In the genomic region with DNA sequence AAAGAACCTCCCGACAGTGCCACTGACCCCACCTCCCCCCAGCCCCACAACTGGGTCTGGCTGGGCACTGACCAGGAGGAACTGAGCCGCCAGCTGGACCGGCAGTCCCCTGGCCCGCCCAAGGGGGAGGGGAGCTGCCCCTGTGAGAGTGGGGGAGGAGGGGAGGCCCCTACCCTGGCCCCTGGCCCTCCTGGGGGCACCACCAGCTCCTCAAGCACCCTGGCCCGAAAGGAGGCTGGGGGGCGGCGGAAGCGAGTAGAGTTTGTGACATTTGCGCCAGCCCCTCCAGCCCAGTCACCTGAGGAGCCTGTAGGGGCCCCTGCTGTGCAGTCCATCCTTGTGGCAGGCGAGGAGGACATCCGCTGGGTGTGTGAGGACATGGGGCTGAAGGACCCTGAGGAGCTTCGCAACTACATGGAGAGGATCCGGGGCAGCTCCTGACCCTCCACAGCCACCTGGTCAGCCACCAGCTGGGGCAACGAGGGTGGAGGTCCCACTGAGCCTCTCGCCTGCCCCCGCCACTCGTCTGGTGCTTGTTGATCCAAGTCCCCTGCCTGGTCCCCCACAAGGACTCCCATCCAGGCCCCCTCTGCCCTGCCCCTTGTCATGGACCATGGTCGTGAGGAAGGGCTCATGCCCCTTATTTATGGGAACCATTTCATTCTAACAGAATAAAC, we compare ENCODE assay signal across 1 cellular context.
TF ChIP-seq lines count a peak whose summit lies in the region.

No MANE protein-coding gene starts in this region.

TF ChIP-seq in SK-N-SH, 30 proteins besides CTCF, POLR2A, EP300 and RAD21 (continued from another document):
- TF ChIP-seq TEAD4 (IDR thresholded peaks at IDR 0.05; ENCODE audit: borderline replicate concordance, insufficient read depth), result no peak
- TF ChIP-seq, protein P1, sequence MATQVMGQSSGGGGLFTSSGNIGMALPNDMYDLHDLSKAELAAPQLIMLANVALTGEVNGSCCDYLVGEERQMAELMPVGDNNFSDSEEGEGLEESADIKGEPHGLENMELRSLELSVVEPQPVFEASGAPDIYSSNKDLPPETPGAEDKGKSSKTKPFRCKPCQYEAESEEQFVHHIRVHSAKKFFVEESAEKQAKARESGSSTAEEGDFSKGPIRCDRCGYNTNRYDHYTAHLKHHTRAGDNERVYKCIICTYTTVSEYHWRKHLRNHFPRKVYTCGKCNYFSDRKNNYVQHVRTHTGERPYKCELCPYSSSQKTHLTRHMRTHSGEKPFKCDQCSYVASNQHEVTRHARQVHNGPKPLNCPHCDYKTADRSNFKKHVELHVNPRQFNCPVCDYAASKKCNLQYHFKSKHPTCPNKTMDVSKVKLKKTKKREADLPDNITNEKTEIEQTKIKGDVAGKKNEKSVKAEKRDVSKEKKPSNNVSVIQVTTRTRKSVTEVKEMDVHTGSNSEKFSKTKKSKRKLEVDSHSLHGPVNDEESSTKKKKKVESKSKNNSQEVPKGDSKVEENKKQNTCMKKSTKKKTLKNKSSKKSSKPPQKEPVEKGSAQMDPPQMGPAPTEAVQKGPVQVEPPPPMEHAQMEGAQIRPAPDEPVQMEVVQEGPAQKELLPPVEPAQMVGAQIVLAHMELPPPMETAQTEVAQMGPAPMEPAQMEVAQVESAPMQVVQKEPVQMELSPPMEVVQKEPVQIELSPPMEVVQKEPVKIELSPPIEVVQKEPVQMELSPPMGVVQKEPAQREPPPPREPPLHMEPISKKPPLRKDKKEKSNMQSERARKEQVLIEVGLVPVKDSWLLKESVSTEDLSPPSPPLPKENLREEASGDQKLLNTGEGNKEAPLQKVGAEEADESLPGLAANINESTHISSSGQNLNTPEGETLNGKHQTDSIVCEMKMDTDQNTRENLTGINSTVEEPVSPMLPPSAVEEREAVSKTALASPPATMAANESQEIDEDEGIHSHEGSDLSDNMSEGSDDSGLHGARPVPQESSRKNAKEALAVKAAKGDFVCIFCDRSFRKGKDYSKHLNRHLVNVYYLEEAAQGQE (IDR thresholded peaks at IDR 0.05; ENCODE audit: low read depth, low read length), result no peak
